7 cellular contexts compared by ENCODE assay signal in genomic region chr17:76869209-76869877, GRCh38. TPM values are rescaled to one million over a fixed set of nuclear protein-coding genes. Genes with fewer than 3 reads are reported as not detected.
DNase-seq lines count a peak whose midpoint lies in the region; ATAC-seq and TF ChIP-seq lines count a peak whose summit lies in the region.

No MANE protein-coding gene starts in this region.

- WGBS in mammary epithelial cell (ENCODE audit: low coverage, missing lambda C conversion rate) = 43% methylated on average over 13 of the region's 54 CpGs
- WGBS in transverse colon (ENCODE audit: low coverage in 1 of 2), 2 donors = 14% methylated on average over 53 of the region's 54 CpGs; no CpG with 5 or more reads in 1 of the 2 donors
- WGBS in psoas muscle, 3 donors = 1 to 4% (median 4%) methylated on average over 36 to 54 of the region's 54 CpGs

- TF ChIP-seq POLR2A in transverse colon (IDR thresholded peaks at IDR 0.05) = no peak

- H3K27me3 ChIP-seq in MM.1S (replicated peaks; ENCODE audit: insufficient read depth, low read length) = peaks cover 8% of the 10 kb centered on the region
- H3K27me3 ChIP-seq in mammary epithelial cell (ENCODE audit: insufficient read depth, low read length) = no peaks in the 10 kb centered on the region
- peaks cover 43% of the 10 kb centered on the region for H3K27me3 ChIP-seq in neural progenitor cell
- H3K27me3 ChIP-seq in transverse colon = peaks cover 71% of the 10 kb centered on the region
- peaks cover 0 to 34% (median 19%) of the 10 kb centered on the region in 3 donors for H3K27me3 ChIP-seq in psoas muscle (ENCODE audit: insufficient read depth in 3 of 3, low read length in 2 of 3)

- DNase-seq in MM.1S (no peak), mammary epithelial cell (no peak), neural progenitor cell (ENCODE audit: low spot score) (peak; percentile 64), transverse colon (no peak), psoas muscle (no peak), EL (no peak)

- peak overlapping the region; percentile 49; the same call in 1 of the 2 replicates for H3K4me3 ChIP-seq in MM.1S (ENCODE audit: low read length)
- H3K4me3 ChIP-seq in mammary epithelial cell (replicated peaks in 1 of 3; ENCODE audit: insufficient read depth in 1 of 3, low read depth in 2 of 3, low read length in 3 of 3) = no peak overlapping the region
- peak overlapping the region; percentile 57 for H3K4me3 ChIP-seq in neural progenitor cell
- peak overlapping the region in 1 of 4 donors; percentile 33 for H3K4me3 ChIP-seq in transverse colon
- no peak overlapping the region for H3K4me3 ChIP-seq in psoas muscle

- peaks cover 7% of the 10 kb centered on the region for H3K36me3 Mint-ChIP-seq in neural progenitor cell

- peaks cover 2% of the 10 kb centered on the region for H3K9me3 Mint-ChIP-seq in neural progenitor cell

- peaks cover 13% of the 10 kb centered on the region for H3K4me1 ChIP-seq in ES-I3 (ENCODE audit: insufficient read depth, low read length)
- peaks cover 24% of the 10 kb centered on the region for H3K4me1 ChIP-seq in MM.1S (ENCODE audit: low read length)
- peaks cover 51% of the 10 kb centered on the region for H3K4me1 ChIP-seq in mammary epithelial cell (ENCODE audit: insufficient read depth, low read length)
- H3K4me1 ChIP-seq in neural progenitor cell = peaks cover 9% of the 10 kb centered on the region
- peaks cover 9 to 15% (median 10%) of the 10 kb centered on the region in 4 donors for H3K4me1 ChIP-seq in transverse colon
- H3K4me1 ChIP-seq in psoas muscle = peaks cover 5% of the 10 kb centered on the region

- H3K27me3 Mint-ChIP-seq in neural progenitor cell (ENCODE audit: insufficient read depth, low read depth) = peaks cover 9% of the 10 kb centered on the region

- H3F3A ChIP-seq in MM.1S (ENCODE audit: insufficient read depth, low read length) (peaks cover 8% of the 10 kb centered on the region), neural progenitor cell (ENCODE audit: low read depth) (no peaks in the 10 kb centered on the region)

- H3K27ac Mint-ChIP-seq in neural progenitor cell = no peak overlapping the region

- H3K36me3 ChIP-seq in ES-I3 (ENCODE audit: insufficient read depth, low read length) = no peaks in the 10 kb centered on the region
- no peaks in the 10 kb centered on the region for H3K36me3 ChIP-seq in MM.1S (replicated peaks; ENCODE audit: insufficient read depth, low read length)
- H3K36me3 ChIP-seq in mammary epithelial cell (ENCODE audit: insufficient read depth, low read length) = no peaks in the 10 kb centered on the region
- no peaks in the 10 kb centered on the region for H3K36me3 ChIP-seq in neural progenitor cell
- no peaks in the 10 kb centered on the region for H3K36me3 ChIP-seq in transverse colon
- H3K36me3 ChIP-seq in psoas muscle (ENCODE audit: insufficient read depth in 1 of 2, low read depth in 1 of 2) = no peaks in the 10 kb centered on the region

- no peaks in the 10 kb centered on the region for H4K20me1 ChIP-seq in MM.1S (ENCODE audit: insufficient read depth, low read length)
- no peaks in the 10 kb centered on the region for H4K20me1 ChIP-seq in mammary epithelial cell (ENCODE audit: insufficient read depth, low read length)
- peaks cover 38% of the 10 kb centered on the region for H4K20me1 ChIP-seq in neural progenitor cell (ENCODE audit: low read depth)

- CTCF ChIA-PET in mammary epithelial cell (lab: Charles Lee; ENCODE audit: low non-redundant PET) = no interaction called here

- H3K4me2 ChIP-seq in MM.1S (ENCODE audit: low read depth, low read length) = peak overlapping the region; percentile 75
- H3K4me2 ChIP-seq in mammary epithelial cell (ENCODE audit: insufficient read depth, low read depth, low read length) = peak overlapping the region; percentile 84
- H3K4me2 ChIP-seq in neural progenitor cell = peak overlapping the region; percentile 87

- no peak overlapping the region for H3K27ac ChIP-seq in MM.1S (ENCODE audit: low read length)
- no peak overlapping the region for H3K27ac ChIP-seq in mammary epithelial cell (ENCODE audit: insufficient read depth, low read depth, low read length)
- H3K27ac ChIP-seq in neural progenitor cell = no peak overlapping the region
- H3K27ac ChIP-seq in transverse colon = no peak overlapping the region
- H3K27ac ChIP-seq in psoas muscle = no peak overlapping the region

- intact Hi-C loops in mammary epithelial cell (cut with micrococcal nuclease) = no loop called here
- intact Hi-C loops in transverse colon (cut with DNase I; ENCODE audit: low total_unique reads) = loop anchor here (5.0 kb wide), 1 partner anchor 198 kb away; no protein-coding TSS in a partner anchor
- intact Hi-C loops in psoas muscle (cut with DNase I) = loop anchor here (5.0 kb wide), 1 partner anchor 378 kb away; no protein-coding TSS in a partner anchor

- no peak for ATAC-seq in psoas muscle

- H3K79me2 ChIP-seq in MM.1S (ENCODE audit: low read length) (no peaks in the 10 kb centered on the region), mammary epithelial cell (ENCODE audit: insufficient read depth, low read length) (no peaks in the 10 kb centered on the region), neural progenitor cell (ENCODE audit: low read depth) (no peaks in the 10 kb centered on the region)

- H3K9ac ChIP-seq in ES-I3 (ENCODE audit: low read depth, low read length) = peak overlapping the region; percentile 55; the same call in 1 of the 2 replicates
- 0 out of 2 replicates have a peak overlapping the region, but pooled peaks have one; percentile 23 for H3K9ac ChIP-seq in MM.1S (ENCODE audit: low read length)
- peak overlapping the region; percentile 6 for H3K9ac ChIP-seq in mammary epithelial cell (ENCODE audit: insufficient read depth, low read length)
- H3K9ac ChIP-seq in neural progenitor cell = no peak overlapping the region

- TF ChIP-seq EP300 in transverse colon (IDR thresholded peaks at IDR 0.05; ENCODE audit: low read depth) = no peak

- in situ Hi-C loops in mammary epithelial cell (cut with MboI; ENCODE audit: low sequenced_read_pairs in 2 of 2) = loop anchor here (10.0 to 25.0 kb wide), 2 partner anchors 195 to 368 kb away; no protein-coding TSS in a partner anchor
- in situ Hi-C loops in transverse colon (cut with MboI; ENCODE audit: low pct_ligation_motif_present in 1 of 4, low pct_unique_long_range_greater_than_20kb in 1 of 4, low sequenced_read_pairs in 3 of 4) = loop anchor here in 3 of 4 donors (10.0 to 25.0 kb wide), 3 partner anchors 175 to 393 kb away; no protein-coding TSS in a partner anchor

- H3K9me3 ChIP-seq in ES-I3 (ENCODE audit: control insufficient read depth, insufficient read depth, low read length) = no peaks in the 10 kb centered on the region
- H3K9me3 ChIP-seq in MM.1S (replicated peaks; ENCODE audit: insufficient read depth, low read length) = no peaks in the 10 kb centered on the region
- no peaks in the 10 kb centered on the region for H3K9me3 ChIP-seq in mammary epithelial cell (replicated peaks; ENCODE audit: insufficient read depth, low read length)
- no peaks in the 10 kb centered on the region for H3K9me3 ChIP-seq in neural progenitor cell (ENCODE audit: low read depth)
- H3K9me3 ChIP-seq in transverse colon = no peaks in the 10 kb centered on the region
- H3K9me3 ChIP-seq in psoas muscle = no peaks in the 10 kb centered on the region

- BruUV-seq in mammary epithelial cell (replicated peaks; lab: Mats Ljungman, UMichigan) = no TSS peak

- TF ChIP-seq CTCF in MM.1S (IDR thresholded peaks at IDR 0.05; ENCODE audit: low read length) = no peak
- no peak for TF ChIP-seq CTCF in mammary epithelial cell (conservative IDR thresholded peaks at IDR 0.05 in 1 of 2, IDR thresholded peaks at IDR 0.05 in 1 of 2; ENCODE audit: extremely low read depth in 1 of 2, insufficient read depth in 1 of 2, low read depth in 1 of 2, low read length in 2 of 2)
- TF ChIP-seq CTCF in neural progenitor cell (IDR thresholded peaks at IDR 0.05) = no peak
- TF ChIP-seq CTCF in transverse colon (IDR thresholded peaks at IDR 0.05) = no peak
- no peak for TF ChIP-seq CTCF in psoas muscle (IDR thresholded peaks at IDR 0.05)

- dilution Hi-C loops in mammary epithelial cell (cut with HindIII; ENCODE audit: low sequenced_read_pairs) = no loop called here

- H3K4me3 Mint-ChIP-seq in neural progenitor cell = peak overlapping the region; percentile 91

- H3K4me1 Mint-ChIP-seq in neural progenitor cell = peaks cover 15% of the 10 kb centered on the region

- H3K9me2 ChIP-seq in MM.1S (replicated peaks; ENCODE audit: insufficient read depth, low read length) = no peaks in the 10 kb centered on the region

- no peak overlapping the region for H2AFZ ChIP-seq in MM.1S (ENCODE audit: low read length)
- H2AFZ ChIP-seq in mammary epithelial cell (ENCODE audit: low read depth, low read length) = peak overlapping the region; percentile 66
- H2AFZ ChIP-seq in neural progenitor cell (replicated peaks) = no peak overlapping the region

RNA-seq across cellular contexts. Expression of gene MGAT5B, which starts 1.1 kb away (rescaled TPM):
- 1 to 10 TPM in 1 of 2 donors, under 1 TPM in 1; 0.89 to 1.3 TPM for total RNA-seq in mammary epithelial cell
- polyA plus RNA-seq in mammary epithelial cell = 1.8 TPM
- 3.5 TPM for polyA minus RNA-seq in mammary epithelial cell
- total RNA-seq in neural progenitor cell (ENCODE audit: low replicate concordance) = 1.8 and 6.0 TPM in 2 replicates
- total RNA-seq in transverse colon = not detected
- under 1 TPM in 2 of 4 donors, not detected in 2; 0.06 to 0.34 TPM for total RNA-seq in psoas muscle
- polyA plus RNA-seq in psoas muscle = under 1 TPM in 2 of 3 donors, not detected in 1; 0.03 to 0.04 TPM

Comparison
In these comparisons a context has a peak if more than half of its experiments do, and no peak if none do; other contexts are left out.
1. H3K4me3 ChIP-seq: peak in MM.1S (single experiment) and neural progenitor cell (single experiment); none in mammary epithelial cell (0 of 3) and psoas muscle (single experiment).
2. Peak in every context shown above with its lines, with median percentiles within 50 percentile points of each other: H3K4me2 ChIP-seq.